ENCODE assay signal across 9 cellular contexts in genomic region chr14:57533214-57533613, GRCh38. TPM values are rescaled to one million over a fixed set of nuclear protein-coding genes. Genes with fewer than 3 reads are reported as not detected.
A peak's percentile ranks its signal among the peaks of the same experiment; 100 is the strongest.
DNase-seq lines count a peak whose midpoint lies in the region; FAIRE-seq and TF ChIP-seq lines count a peak whose summit lies in the region.
"Had no signal": no experiment of that assay in that cellular context is flagged by ENCODE, and none has a peak within 500 bp of the region (broad histone marks: within the 10 kb centered on the region; RNA-seq: fewer than 3 reads in every experiment).

No MANE protein-coding gene starts in this region.

- no peak overlapping the region for H3K27ac ChIP-seq in HEK293 (ENCODE audit: extremely low read depth, low read depth, low read length)
- no peak overlapping the region for H3K27ac ChIP-seq in SK-N-MC
- no peak overlapping the region for H3K27ac ChIP-seq in CD4-positive, alpha-beta memory T cell (ENCODE audit: low read depth, low read length)

- H3K36me3 ChIP-seq in HEK293 (ENCODE audit: control insufficient read depth in 2 of 2, insufficient read depth in 1 of 2, low read length in 2 of 2) (no peaks in the 10 kb centered on the region), SK-N-MC (ENCODE audit: insufficient read depth, low read length) (no peaks in the 10 kb centered on the region), kidney epithelial cell (ENCODE audit: control insufficient read depth, insufficient read depth, low read length) (no peaks in the 10 kb centered on the region)
- no peaks in the 10 kb centered on the region for H3K36me3 ChIP-seq in CD4-positive, alpha-beta memory T cell (ENCODE audit: insufficient read depth, low read length)

- H3K4me3 Mint-ChIP-seq in CD4-positive, alpha-beta memory T cell, result no peak overlapping the region

- H3K4me3 ChIP-seq in HEK293 (ENCODE audit: low read depth, low read length) (no peak overlapping the region), SK-N-MC (no peak overlapping the region), kidney epithelial cell (ENCODE audit: low read depth, low read length) (no peak overlapping the region)
- H3K4me3 ChIP-seq in CD4-positive, alpha-beta memory T cell (ENCODE audit: low read length in 2 of 2), result no peak overlapping the region

- H3K4me1 ChIP-seq in HEK293 (ENCODE audit: control insufficient read depth, insufficient read depth, low read length), result no peaks in the 10 kb centered on the region
- no peaks in the 10 kb centered on the region for H3K4me1 ChIP-seq in CD4-positive, alpha-beta memory T cell (ENCODE audit: insufficient read depth, low read length)
- H3K4me1 ChIP-seq: Caco-2 had no signal

- CTCF ChIA-PET in HEK293 (lab: Yijun Ruan, JAX), result interaction anchor here (0.6 to 1.1 kb wide), 5 partner anchors 11 to 542 kb away, joined by 3 to 4 read pairs (median 3); no protein-coding TSS in a partner anchor
- CTCF ChIA-PET in CD4-positive, alpha-beta memory T cell (lab: Charles Lee; ENCODE audit: partially characterized antibody), result no interaction called here

- FAIRE-seq in GM12891 (lab: Jason Lieb, UNC), result no peak

- no peak overlapping the region for H3K9ac ChIP-seq in SK-N-MC (ENCODE audit: insufficient read length)

- H3K27me3 ChIP-seq in kidney epithelial cell (ENCODE audit: control insufficient read depth, insufficient read depth, low read length), result no peaks in the 10 kb centered on the region
- H3K27me3 ChIP-seq in CD4-positive, alpha-beta memory T cell (ENCODE audit: insufficient read depth, low read length), result no peaks in the 10 kb centered on the region

- peaks cover 3 to 5% of the 10 kb centered on the region in 2 donors for H3K27me3 Mint-ChIP-seq in CD4-positive, alpha-beta memory T cell

- intact Hi-C loops in CD4-positive, alpha-beta memory T cell (cut with micrococcal nuclease), result no loop called here

- peak; percentile 3 for DNase-seq in NCI-H2227 (lab: John Stamatoyannopoulos, UW; ENCODE audit: unreplicated experiment)
- no peak for DNase-seq in NCI-H2227 treated with DMSO at 0.1 percent for 48 hours (lab: John Stamatoyannopoulos, UW)
- peak; percentile 5 for DNase-seq in SK-N-MC (ENCODE audit: low read depth, low spot score)
- DNase-seq in kidney epithelial cell (ENCODE audit: low read depth), result no peak
- no peak for DNase-seq in mesenteric fat pad (ENCODE audit: low spot score)
- DNase-seq in CD4-positive, alpha-beta memory T cell, result no peak
- no peak for DNase-seq in GM12891 (ENCODE audit: insufficient read length, low spot score)

- H3K36me3 Mint-ChIP-seq in CD4-positive, alpha-beta memory T cell, result peaks cover 0 to 3% of the 10 kb centered on the region in 2 donors

- TF ChIP-seq CTCF in HEK293 (tag by site-specific recombination; IDR thresholded peaks at IDR 0.05) (no peak), kidney epithelial cell (IDR thresholded peaks at IDR 0.05; ENCODE audit: insufficient read depth, low read length, poor library complexity, severe bottlenecking) (peak; percentile 52)

- H3K9me3 Mint-ChIP-seq in CD4-positive, alpha-beta memory T cell, result peaks cover 0 to 31% (median 11%) of the 10 kb centered on the region in 8 donors

- no peaks in the 10 kb centered on the region for H3K9me3 ChIP-seq in HEK293 (ENCODE audit: control insufficient read depth, insufficient read depth, low read depth, low read length)
- H3K9me3 ChIP-seq in SK-N-MC (ENCODE audit: low read depth, low read length), result no peaks in the 10 kb centered on the region
- H3K9me3 ChIP-seq in CD4-positive, alpha-beta memory T cell (ENCODE audit: control insufficient read depth in 1 of 2, low read length in 2 of 2), result no peaks in the 10 kb centered on the region
- H3K9me3 ChIP-seq: Caco-2 had no signal

- POLR2A ChIA-PET in HEK293 (lab: Yijun Ruan, JAX), result no interaction called here
- POLR2A ChIA-PET in CD4-positive, alpha-beta memory T cell (lab: Charles Lee; ENCODE audit: partially characterized antibody), result no interaction called here

- no peak overlapping the region for H3K27ac Mint-ChIP-seq in CD4-positive, alpha-beta memory T cell

- H3K4me1 Mint-ChIP-seq in CD4-positive, alpha-beta memory T cell, result no peaks in the 10 kb centered on the region

- no peak for TF ChIP-seq POLR2A in GM12891 (IDR thresholded peaks at IDR 0.05; ENCODE audit: low read depth, low read length)

TF ChIP-seq in HEK293, 187 proteins besides CTCF, POLR2A, EP300 and RAD21:
- TF ChIP-seq PRDM4 (tag by site-specific recombination; IDR thresholded peaks at IDR 0.05) (no peak), ZNF223 (tag by site-specific recombination; IDR thresholded peaks at IDR 0.05) (no peak), ZBTB8A (tag by site-specific recombination; IDR thresholded peaks at IDR 0.05) (no peak), ZNF654 (tag by site-specific recombination; IDR thresholded peaks at IDR 0.05; ENCODE audit: low read depth) (peak; percentile 14; the same call in 1 of the 2 replicates), ZIC2 (tag by site-specific recombination; IDR thresholded peaks at IDR 0.05) (no peak)

TF ChIP-seq in GM12891, 5 proteins besides CTCF, POLR2A, EP300 and RAD21:
- no peak for TF ChIP-seq POLR2AphosphoS5 (IDR thresholded peaks at IDR 0.05; ENCODE audit: low read depth, low read length)
- no peak for TF ChIP-seq PAX5 (IDR thresholded peaks at IDR 0.05; ENCODE audit: insufficient read depth, low read length, severe bottlenecking)
- TF ChIP-seq SPI1 (IDR thresholded peaks at IDR 0.05; ENCODE audit: low read depth, low read length), result no peak
- TF ChIP-seq TAF1 (IDR thresholded peaks at IDR 0.05; ENCODE audit: low read depth, low read length), result no peak

RNA-seq across cellular contexts. Expression of gene CCDC198, which starts 39.6 kb away (rescaled TPM):
- total RNA-seq in kidney epithelial cell (14.7 and 19.4 TPM in 2 replicates), mesenteric fat pad (not detected)
- total RNA-seq in CD4-positive, alpha-beta memory T cell, result not detected
- not detected for polyA plus RNA-seq in CD4-positive, alpha-beta memory T cell
- 0.04 TPM for polyA plus RNA-seq in GM12891 (2012; ENCODE audit: low read depth, missing spikeins)

Comparison
In these comparisons a context has a peak if more than half of its experiments do, and no peak if none do; other contexts are left out.
1. DNase-seq: peak in NCI-H2227 (single experiment) and SK-N-MC (single experiment); none in NCI-H2227 treated with DMSO at 0.1 percent for 48 hours (single experiment), kidney epithelial cell (single experiment), mesenteric fat pad (single experiment), CD4-positive, alpha-beta memory T cell (0 of 5) and GM12891 (single experiment).
2. RNA of gene CCDC198, which starts 39.6 kb away (total RNA-seq): 14.7 to 19.4 TPM in kidney epithelial cell; not detected in mesenteric fat pad (single experiment) and not detected in CD4-positive, alpha-beta memory T cell; every median in the first group is over 10 times any median in the second.